ENCODE assay signal across 9 cellular contexts in the genomic region with DNA sequence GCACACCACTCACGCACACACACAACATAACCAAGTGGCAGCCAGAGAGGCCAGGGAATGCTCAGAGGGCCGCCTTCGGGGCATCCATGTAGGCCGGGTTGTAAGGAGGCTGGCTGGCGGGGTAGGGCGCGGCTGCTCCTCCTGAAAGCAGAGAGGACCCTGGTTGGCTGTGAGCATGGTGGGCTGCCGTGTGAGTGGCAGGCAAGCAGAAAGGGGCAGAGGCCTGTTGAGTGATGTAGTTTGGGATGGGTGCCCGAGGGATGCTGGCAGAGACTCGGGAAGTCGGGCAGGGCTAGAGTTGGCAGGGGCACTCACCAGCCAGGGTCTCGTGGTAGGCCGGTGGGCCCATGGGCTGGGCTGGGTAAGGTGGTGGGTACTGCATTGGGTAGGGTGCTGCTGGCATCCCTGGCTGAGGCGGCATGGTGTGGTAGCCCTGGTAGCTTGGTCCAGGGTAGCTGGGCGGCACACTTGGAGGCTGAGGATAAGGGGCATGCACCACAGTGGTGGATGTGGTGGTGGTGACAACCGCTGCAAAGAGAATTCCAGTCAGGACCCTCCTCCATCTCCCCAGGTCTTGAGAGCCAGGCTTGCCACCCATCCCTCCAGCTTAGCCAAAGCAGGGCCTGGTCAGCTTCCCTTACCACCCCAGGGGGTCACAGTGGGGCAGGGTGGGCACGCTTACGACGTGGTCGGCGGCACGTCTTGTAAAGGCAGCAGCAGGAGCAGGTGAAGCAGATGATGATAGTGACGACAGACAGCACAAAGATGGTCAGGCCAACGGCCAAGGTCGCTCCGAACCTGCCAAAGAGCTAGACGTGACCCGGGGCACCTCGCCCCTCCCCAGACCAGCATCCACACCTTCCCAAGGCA. TPM values are rescaled to one million over a fixed set of nuclear protein-coding genes. Genes with fewer than 3 reads are reported as not detected.
A peak's percentile ranks its signal among the peaks of the same experiment; 100 is the strongest.
DNase-seq lines count a peak whose midpoint lies in the region; ATAC-seq and TF ChIP-seq lines count a peak whose summit lies in the region.
"Had no signal": no experiment of that assay in that cellular context is flagged by ENCODE, and none has a peak within 500 bp of the region (broad histone marks: within the 10 kb centered on the region; RNA-seq: fewer than 3 reads in every experiment).

No MANE protein-coding gene starts in this region.

- H3K4me1 Mint-ChIP-seq in activated CD8-positive, alpha-beta T cell treated with anti-CD3 and anti-CD28 coated beads for 36 hours (ENCODE audit: low read depth), result peaks cover 51% of the 10 kb centered on the region

- no peaks in the 10 kb centered on the region for H3K27me3 ChIP-seq in layer of hippocampus (ENCODE audit: control insufficient read depth, insufficient read depth, low read length)
- no peaks in the 10 kb centered on the region for H3K27me3 ChIP-seq in thoracic aorta (replicated peaks; ENCODE audit: insufficient read depth)
- no peaks in the 10 kb centered on the region for H3K27me3 ChIP-seq in BE2C

- CTCF ChIA-PET in activated CD8-positive, alpha-beta T cell treated with anti-CD3 and anti-CD28 coated beads for 36 hours (lab: Charles Lee), result interaction anchor here (1.3 to 4.9 kb wide), 6 partner anchors 33 to 166 kb away, joined by 4 to 35 read pairs (median 6); partner anchors contain the start of genes PFKFB4 and SLC26A6

- peak overlapping the region; percentile 46 for H3K4me3 Mint-ChIP-seq in activated CD8-positive, alpha-beta T cell treated with anti-CD3 and anti-CD28 coated beads for 36 hours

- no peaks in the 10 kb centered on the region for H3K27me3 Mint-ChIP-seq in activated CD8-positive, alpha-beta T cell treated with anti-CD3 and anti-CD28 coated beads for 36 hours

- POLR2A ChIA-PET in activated CD8-positive, alpha-beta T cell treated with anti-CD3 and anti-CD28 coated beads for 36 hours (lab: Charles Lee), result interaction anchor here (0.7 to 4.2 kb wide), 10 partner anchors 9 to 88 kb away, joined by 3 to 32 read pairs (median 3); partner anchors contain the start of genes ATRIP, PFKFB4 and SHISA5

- H3K9me3 Mint-ChIP-seq in activated CD8-positive, alpha-beta T cell treated with anti-CD3 and anti-CD28 coated beads for 36 hours, result no peaks in the 10 kb centered on the region

- H3K36me3 Mint-ChIP-seq in activated CD8-positive, alpha-beta T cell treated with anti-CD3 and anti-CD28 coated beads for 36 hours (ENCODE audit: low read depth), result peaks cover 46% of the 10 kb centered on the region

- TF ChIP-seq CTCF in activated CD8-positive, alpha-beta T cell treated with anti-CD3 and anti-CD28 coated beads for 36 hours (IDR thresholded peaks at IDR 0.05), result no peak
- TF ChIP-seq CTCF in thoracic aorta (IDR thresholded peaks at IDR 0.05), result no peak
- TF ChIP-seq CTCF in BE2C (IDR thresholded peaks at IDR 0.05; ENCODE audit: low read depth, low read length), result no peak

- peak overlapping the region; percentile 96 for H3K27ac Mint-ChIP-seq in activated CD8-positive, alpha-beta T cell treated with anti-CD3 and anti-CD28 coated beads for 36 hours

- DNase-seq in activated effector memory CD4-positive, alpha-beta T cell treated with anti-CD3 and anti-CD28 coated beads, Interleukin-2, amount 50 U/mL, for 16 hours, result peak; percentile 61
- no peak for DNase-seq in activated effector memory CD4-positive, alpha-beta T cell treated with Interleukin-2 at 50 U/mL for 16 hours
- DNase-seq in activated CD8-positive, alpha-beta T cell treated with anti-CD3 and anti-CD28 coated beads for 36 hours, result no peak
- DNase-seq in thoracic aorta (ENCODE audit: low spot score), result no peak
- no peak for DNase-seq in GF-D8 (lab: John Stamatoyannopoulos, UW)
- DNase-seq in H4 (ENCODE audit: low spot score), result no peak
- DNase-seq in BE2C, result no peak
- DNase-seq: NCI-H187 treated with DMSO at 0.1 percent for 48 hours had no signal

- peaks cover 20% of the 10 kb centered on the region for H3K36me3 ChIP-seq in thoracic aorta
- H3K36me3 ChIP-seq in BE2C, result peaks cover 8% of the 10 kb centered on the region; the same call in 1 of the 2 replicates

- intact Hi-C loops in activated CD8-positive, alpha-beta T cell treated with anti-CD3 and anti-CD28 coated beads for 36 hours (cut with micrococcal nuclease), result no loop called here

- H3K4me3 ChIP-seq in thoracic aorta (no peak overlapping the region), BE2C (ENCODE audit: low read depth, low read length) (no peak overlapping the region)

- no peak for ATAC-seq in activated CD8-positive, alpha-beta T cell treated with anti-CD3 and anti-CD28 coated beads for 36 hours
- ATAC-seq in thoracic aorta (ENCODE audit: insufficient number of reproducible peaks, low FRiP score, low read depth), result no peak

- H3K4me1 ChIP-seq in thoracic aorta (ENCODE audit: control insufficient read depth in 1 of 2, low read depth in 2 of 2), result peaks cover 51 to 78% of the 10 kb centered on the region in 2 donors
- H3K4me1 ChIP-seq in BE2C, result peaks cover 3% of the 10 kb centered on the region

- H3K9me3 ChIP-seq in thoracic aorta, result no peaks in the 10 kb centered on the region
- no peaks in the 10 kb centered on the region for H3K9me3 ChIP-seq in BE2C

- H3K27ac ChIP-seq in layer of hippocampus (ENCODE audit: low read depth, low read length) (peak overlapping the region; percentile 62), thoracic aorta (peak overlapping the region; percentile 94 to 98)

RNA-seq across cellular contexts. Expression of gene ATRIP, which starts 22.7 kb away (rescaled TPM):
- 10 to 100 TPM; 12.4 to 15.0 TPM for total RNA-seq in activated CD8-positive, alpha-beta T cell treated with anti-CD3 and anti-CD28 coated beads for 36 hours
- 1 to 10 TPM; 4.0 to 8.3 TPM for total RNA-seq in thoracic aorta
- 5.3 and 5.7 TPM in 2 replicates for total RNA-seq in H4 (2014; rRNA removed; shearing (Covaris generic))
- 9.0 TPM for polyA plus RNA-seq in BE2C (2012; ENCODE audit: insufficient read depth, insufficient read length, low read depth)

RNA-seq across cellular contexts. Expression of gene TMA7, which starts 29.2 kb away (rescaled TPM):
- 100 to 1,000 TPM; 312 to 334 TPM for total RNA-seq in activated CD8-positive, alpha-beta T cell treated with anti-CD3 and anti-CD28 coated beads for 36 hours
- total RNA-seq in thoracic aorta, result 100 to 1,000 TPM; 112 to 164 TPM
- 502 and 627 TPM in 2 replicates for total RNA-seq in H4 (2014; rRNA removed; shearing (Covaris generic))
- polyA plus RNA-seq in BE2C (2012; ENCODE audit: insufficient read depth, insufficient read length, low read depth), result 249 TPM

RNA-seq across cellular contexts. Expression of gene CCDC51, which starts 29.4 kb away (rescaled TPM):
- 10 to 100 TPM; 25.3 to 28.3 TPM for total RNA-seq in activated CD8-positive, alpha-beta T cell treated with anti-CD3 and anti-CD28 coated beads for 36 hours
- total RNA-seq in thoracic aorta, result 10 to 100 TPM in 1 of 2 donors, 1 to 10 TPM in 1; 5.9 to 15.2 TPM
- total RNA-seq in H4 (2014; rRNA removed; shearing (Covaris generic)), result 23.3 and 28.6 TPM in 2 replicates
- 33.3 TPM for polyA plus RNA-seq in BE2C (2012; ENCODE audit: insufficient read depth, insufficient read length, low read depth)

RNA-seq across cellular contexts. Expression of gene SHISA5, which starts 34.7 kb away (rescaled TPM):
- 10 to 100 TPM; 65.9 to 71.4 TPM for total RNA-seq in activated CD8-positive, alpha-beta T cell treated with anti-CD3 and anti-CD28 coated beads for 36 hours
- total RNA-seq in thoracic aorta, result 100 to 1,000 TPM; 151 to 159 TPM
- total RNA-seq in H4 (2014; rRNA removed; shearing (Covaris generic)), result 100 and 108 TPM in 2 replicates
- 124 TPM for polyA plus RNA-seq in BE2C (2012; ENCODE audit: insufficient read depth, insufficient read length, low read depth)

RNA-seq across cellular contexts. Expression of gene PLXNB1, which starts 39.4 kb away (rescaled TPM):
- total RNA-seq in activated CD8-positive, alpha-beta T cell treated with anti-CD3 and anti-CD28 coated beads for 36 hours, result 1 to 10 TPM; 3.7 TPM
- total RNA-seq in thoracic aorta, result 100 to 1,000 TPM; 177 to 210 TPM
- total RNA-seq in H4 (2014; rRNA removed; shearing (Covaris generic)), result 4.3 and 9.6 TPM in 2 replicates
- polyA plus RNA-seq in BE2C (2012; ENCODE audit: insufficient read depth, insufficient read length, low read depth), result 24.9 TPM
